In genomic region chr10:29332761-29333148, GRCh38 we compare ENCODE assay signal across 9 cellular contexts. TPM values are rescaled to one million over a fixed set of nuclear protein-coding genes. Genes with fewer than 3 reads are reported as not detected.
"Had no signal": no experiment of that assay in that cellular context is flagged by ENCODE, and none has a peak within 500 bp of the region (broad histone marks: within the 10 kb centered on the region; RNA-seq: fewer than 3 reads in every experiment).

No MANE protein-coding gene starts in this region.

- H3K4me1 Mint-ChIP-seq: GM23338 had no signal

- H3K4me2 ChIP-seq: GM23338 had no signal

- DNase-seq: H9, HCEC 1CT, IMR-90 had no signal

- H3K27ac Mint-ChIP-seq: GM23338, H9 had no signal

- H3K4me3 Mint-ChIP-seq: GM23338, H9 had no signal

- H3K4me3 ChIP-seq: GM23338, K562 had no signal

- H3K27ac ChIP-seq: HL-60 had no signal

- H2AFZ ChIP-seq: GM23338 had no signal

- FAIRE-seq: H1, H54, K562 had no signal

- ATAC-seq: GM23338, K562 had no signal

RNA-seq across cellular contexts. Expression of gene LYZL1, which starts 43.9 kb away (rescaled TPM):
- total RNA-seq: GM23338, H1, H9, HT1080, IMR-90, K562 had no signal
- polyA plus RNA-seq: GM23338, H1, IMR-90, K562 had no signal
